In the genomic region with DNA sequence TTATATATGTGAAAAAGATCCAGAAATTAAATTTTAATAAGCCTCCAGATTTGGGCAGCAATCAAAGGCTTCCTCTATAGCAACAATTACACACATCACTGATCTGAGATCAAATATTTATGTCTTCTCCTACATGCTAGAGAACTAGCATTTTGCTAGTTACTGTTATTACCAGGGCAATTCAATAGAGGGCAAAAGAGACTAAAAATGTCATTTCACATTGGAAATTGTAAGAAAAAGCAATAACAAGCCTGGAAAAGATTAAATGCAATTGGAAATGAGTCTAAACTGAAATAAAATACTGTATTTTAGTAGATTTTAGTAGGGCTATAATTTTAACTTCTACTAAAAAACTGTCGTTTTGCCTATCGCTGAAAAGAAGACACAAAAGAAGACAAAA, we compare ENCODE assay signal across 10 cellular contexts. TPM values are rescaled to one million over a fixed set of nuclear protein-coding genes. Genes with fewer than 3 reads are reported as not detected.
DNase-seq lines count a peak whose midpoint lies in the region; ATAC-seq and TF ChIP-seq lines count a peak whose summit lies in the region.
"Had no signal": no experiment of that assay in that cellular context is flagged by ENCODE, and none has a peak within 500 bp of the region (broad histone marks: within the 10 kb centered on the region; RNA-seq: fewer than 3 reads in every experiment).

No MANE protein-coding gene starts in this region.

- no peak overlapping the region for H3K4me2 ChIP-seq in DND-41 (ENCODE audit: insufficient read depth, low read length)

- H3K9me3 Mint-ChIP-seq in chondrocyte (ENCODE audit: low read depth) (peaks cover 6% of the 10 kb centered on the region), neural crest cell (peaks cover 8% of the 10 kb centered on the region)
- H3K9me3 Mint-ChIP-seq in stimulated activated naive B cell treated with anti-CD40 and anti-IgM and Interleukin-4, amounts not matched to agents 10 μg/mL and 1 μg/mL and 100 μg/mL, for 72 hours: peaks cover 4 to 7% of the 10 kb centered on the region in 2 donors

- ATAC-seq in DND-41 (ENCODE audit: insufficient read depth, low read depth): no peak
- ATAC-seq in GM18867 (IDR thresholded peaks at IDR 0.05; ENCODE audit: unreplicated experiment): no peak
- no peak for ATAC-seq in stimulated activated naive B cell treated with anti-CD40 and anti-IgM and Interleukin-4, amounts not matched to agents 10 μg/mL and 1 μg/mL and 100 μg/mL, for 72 hours (replicated peaks)

- H3K4me1 ChIP-seq in DND-41 (ENCODE audit: insufficient read depth, low read length): no peaks in the 10 kb centered on the region

- H3K4me3 Mint-ChIP-seq in chondrocyte (ENCODE audit: unreplicated experiment): no peak overlapping the region
- no peak overlapping the region for H3K4me3 Mint-ChIP-seq in neural crest cell
- H3K4me3 Mint-ChIP-seq in stimulated activated naive B cell treated with anti-CD40 and anti-IgM and Interleukin-4, amounts not matched to agents 10 μg/mL and 1 μg/mL and 100 μg/mL, for 72 hours: no peak overlapping the region
- H3K4me3 Mint-ChIP-seq: dendritic cell treated with granulocyte-macrophage colony-stimulating factor and Interleukin-4, amounts not matched to agents 40 ng/mL and 50 ng/mL, for 4 days had no signal

- H3K4me3 ChIP-seq in DND-41 (ENCODE audit: low read depth in 1 of 2, low read length in 2 of 2): no peak overlapping the region

- H3K27ac ChIP-seq in DND-41 (ENCODE audit: low read length): no peak overlapping the region

- H3K27me3 ChIP-seq in DND-41 (ENCODE audit: insufficient read depth, low read length, poor library complexity): no peaks in the 10 kb centered on the region

- DNase-seq in DND-41: no peak
- peak; percentile 22 for DNase-seq in MV-4-11 (lab: John Stamatoyannopoulos, UW)
- DNase-seq in chondrocyte (ENCODE audit: low spot score): no peak
- DNase-seq in neural crest cell (ENCODE audit: low read depth, low spot score): no peak
- DNase-seq in erythroblast (lab: John Stamatoyannopoulos, UW): no peak
- no peak for DNase-seq in amniotic stem cell (lab: John Stamatoyannopoulos, UW)
- DNase-seq in stimulated activated naive B cell treated with anti-CD40 and anti-IgM and Interleukin-4, amounts not matched to agents 10 μg/mL and 1 μg/mL and 100 μg/mL, for 72 hours: no peak
- DNase-seq: NCI-H1048 had no signal

- H4K20me1 ChIP-seq in DND-41 (ENCODE audit: insufficient read depth, low read length): no peaks in the 10 kb centered on the region

- TF ChIP-seq POLR2A in erythroblast (IDR thresholded peaks at IDR 0.05; ENCODE audit: low read length): no peak

- H3K9ac ChIP-seq in DND-41 (ENCODE audit: low read depth, low read length): no peak overlapping the region

- H2AFZ ChIP-seq in DND-41 (ENCODE audit: low read depth, low read length): no peak overlapping the region

- no peaks in the 10 kb centered on the region for H3K4me1 Mint-ChIP-seq in chondrocyte (ENCODE audit: low read depth)
- H3K4me1 Mint-ChIP-seq in neural crest cell: no peaks in the 10 kb centered on the region
- H3K4me1 Mint-ChIP-seq in stimulated activated naive B cell treated with anti-CD40 and anti-IgM and Interleukin-4, amounts not matched to agents 10 μg/mL and 1 μg/mL and 100 μg/mL, for 72 hours: peaks cover 9 to 16% of the 10 kb centered on the region in 2 donors

- H3K27me3 Mint-ChIP-seq in chondrocyte (ENCODE audit: low read depth): no peaks in the 10 kb centered on the region
- H3K27me3 Mint-ChIP-seq in neural crest cell (ENCODE audit: low read depth): no peaks in the 10 kb centered on the region
- H3K27me3 Mint-ChIP-seq in stimulated activated naive B cell treated with anti-CD40 and anti-IgM and Interleukin-4, amounts not matched to agents 10 μg/mL and 1 μg/mL and 100 μg/mL, for 72 hours: no peaks in the 10 kb centered on the region
- H3K27me3 Mint-ChIP-seq: dendritic cell treated with granulocyte-macrophage colony-stimulating factor and Interleukin-4, amounts not matched to agents 40 ng/mL and 50 ng/mL, for 4 days had no signal

- peaks cover 12% of the 10 kb centered on the region for H3K9me3 ChIP-seq in DND-41 (ENCODE audit: insufficient read depth, low read length, severe bottlenecking)

- no peaks in the 10 kb centered on the region for H3K36me3 ChIP-seq in DND-41 (ENCODE audit: insufficient read depth, low read length)

- H3K27ac Mint-ChIP-seq in chondrocyte (ENCODE audit: unreplicated experiment) (no peak overlapping the region), neural crest cell (ENCODE audit: unreplicated experiment) (no peak overlapping the region)
- H3K27ac Mint-ChIP-seq in stimulated activated naive B cell treated with anti-CD40 and anti-IgM and Interleukin-4, amounts not matched to agents 10 μg/mL and 1 μg/mL and 100 μg/mL, for 72 hours: no peak overlapping the region

- H3K36me3 Mint-ChIP-seq in chondrocyte (ENCODE audit: low read depth) (peaks cover 3% of the 10 kb centered on the region), neural crest cell (ENCODE audit: low read depth) (peaks cover 16% of the 10 kb centered on the region)
- peaks cover 8 to 11% of the 10 kb centered on the region in 2 donors for H3K36me3 Mint-ChIP-seq in stimulated activated naive B cell treated with anti-CD40 and anti-IgM and Interleukin-4, amounts not matched to agents 10 μg/mL and 1 μg/mL and 100 μg/mL, for 72 hours

- TF ChIP-seq CTCF in DND-41 (IDR thresholded peaks at IDR 0.05; ENCODE audit: borderline replicate concordance, extremely low read depth, low read length, poor library complexity, severe bottlenecking) (peak; percentile 37), chondrocyte (IDR thresholded peaks at IDR 0.05) (peak; percentile 83), neural crest cell (conservative IDR thresholded peaks at IDR 0.05) (peak; percentile 44)

- no peaks in the 10 kb centered on the region for H3K79me2 ChIP-seq in DND-41 (ENCODE audit: insufficient read depth, low read length)

RNA-seq across cellular contexts. Expression of a gene that starts 32.6 kb away (rescaled TPM):
- 64.2 to 79.4 TPM (median 75.8 TPM) in 3 replicates for total RNA-seq in chondrocyte
- total RNA-seq in neural crest cell: 32.0 and 34.0 TPM in 2 replicates
